Comparison of ENCODE assay signal across 12 cellular contexts in genomic region chr7:135843214-135843613, GRCh38.
A peak's percentile ranks its signal among the peaks of the same experiment; 100 is the strongest.
DNase-seq lines count a peak whose midpoint lies in the region; ATAC-seq lines count a peak whose summit lies in the region.
"Had no signal": no experiment of that assay in that cellular context is flagged by ENCODE, and none has a peak within 500 bp of the region (broad histone marks: within the 10 kb centered on the region; RNA-seq: fewer than 3 reads in every experiment).

No MANE protein-coding gene starts in this region.

- DNase-seq in SKM-1 treated with dmso at 0.1 percent for 144 hours (lab: John Stamatoyannopoulos, UW; ENCODE audit: unreplicated experiment) (peak; percentile 49), NCI-H146 (lab: John Stamatoyannopoulos, UW) (no peak), GDM1 (lab: John Stamatoyannopoulos, UW) (no peak), DMS 273 (lab: John Stamatoyannopoulos, UW; ENCODE audit: unreplicated experiment) (no peak)
- DNase-seq in activated CD8-positive, alpha-beta memory T cell treated with anti-CD3 and anti-CD28 coated beads, Interleukin-2, amount 50 U/mL, for 48 hours: no peak
- DNase-seq: activated T-cell treated with anti-CD3 and anti-CD28 coated beads, Interleukin-2, amount 50 U/mL, for 4 hours; cortex of kidney; NCI-H2081 treated with DMSO at 0.1 percent for 48 hours had no signal

- ATAC-seq in GM18867 (IDR thresholded peaks at IDR 0.05; ENCODE audit: unreplicated experiment) (peak; percentile 93), GM21526 (IDR thresholded peaks at IDR 0.05; ENCODE audit: low FRiP score, unreplicated experiment) (peak; percentile 86), HG03108 (IDR thresholded peaks at IDR 0.05; ENCODE audit: unreplicated experiment) (peak; percentile 89)
- ATAC-seq: HCT116 had no signal
